Comparison of ENCODE assay signal across 1 cellular context in the genomic region with DNA sequence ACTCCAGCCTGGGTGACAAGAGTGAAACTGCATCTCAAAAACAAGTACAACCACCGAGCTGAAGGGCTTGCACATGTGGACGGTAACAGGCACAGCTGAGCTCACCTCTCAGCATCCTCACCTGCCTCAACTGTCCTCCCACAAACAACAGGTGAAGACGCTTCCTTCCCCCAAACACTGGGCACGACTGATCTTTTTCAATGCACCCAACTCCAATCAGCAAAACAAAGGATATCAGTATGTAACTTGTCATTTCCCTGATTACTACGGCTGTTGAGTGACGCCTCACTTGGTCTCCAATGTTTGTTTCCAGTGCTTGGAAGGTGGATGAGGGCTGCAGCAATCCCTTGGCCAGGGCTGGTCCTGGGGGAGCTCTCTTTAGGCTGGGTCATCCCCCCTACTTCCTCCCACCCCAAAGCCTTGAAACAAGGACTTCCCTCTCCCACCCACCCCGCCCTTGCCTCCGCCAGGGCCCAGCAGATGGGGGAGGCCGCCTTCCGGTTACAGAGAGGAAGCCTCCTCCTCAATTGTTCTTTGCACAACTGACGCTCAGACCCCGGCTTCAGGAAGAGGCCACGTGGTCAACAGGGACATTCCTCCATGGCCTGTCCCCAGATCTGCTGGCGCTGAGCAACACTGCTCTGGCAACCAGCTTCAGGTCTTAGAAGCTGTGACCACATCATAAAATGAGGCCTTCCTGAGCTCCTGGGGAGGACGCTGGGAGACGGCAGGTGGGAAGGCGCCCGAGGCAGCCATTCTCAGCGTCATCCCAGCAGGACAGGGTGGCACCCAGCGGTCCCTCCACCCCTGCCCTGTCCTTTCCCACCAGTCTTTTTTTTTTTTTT.
TF ChIP-seq lines count a peak whose summit lies in the region.

No MANE protein-coding gene starts in this region.

TF ChIP-seq in WTC11, 78 proteins besides CTCF, POLR2A, EP300 and RAD21 (continued from another document):
- no peak for TF ChIP-seq ZNF416 (CRISPR knock-in tag; IDR thresholded peaks at IDR 0.05)
- TF ChIP-seq HMGA2 (CRISPR knock-in tag; IDR thresholded peaks at IDR 0.05): no peak
- TF ChIP-seq ESRRA (CRISPR knock-in tag; IDR thresholded peaks at IDR 0.05; ENCODE audit: borderline replicate concordance): no peak
TF ChIP-seq in WTC11: peak in this region for 0.
